Comparison of ENCODE assay signal across 7 cellular contexts in genomic region chr2:197198890-197199289, GRCh38.
A peak's percentile ranks its signal among the peaks of the same experiment; 100 is the strongest.
DNase-seq lines count a peak whose midpoint lies in the region; ATAC-seq, FAIRE-seq and TF ChIP-seq lines count a peak whose summit lies in the region.

No MANE protein-coding gene starts in this region.

- no peak for TF ChIP-seq CTCF in D721Med (IDR thresholded peaks at IDR 0.05; ENCODE audit: insufficient read depth, missing control alignments)

- peak; percentile 99 for ATAC-seq in GM19395 (IDR thresholded peaks at IDR 0.05; ENCODE audit: unreplicated experiment)
- peak; percentile 97 for ATAC-seq in HG03442 (IDR thresholded peaks at IDR 0.05; ENCODE audit: unreplicated experiment)
- ATAC-seq in activated CD4-positive, CD25-positive, alpha-beta regulatory T cell treated with anti-CD3 and anti-CD28 coated beads, Interleukin-2, amount 50 U/mL, for 24 hours, result peak; percentile 96 to 97

- H3K4me3 ChIP-seq in skin epidermis, result peak overlapping the region in 1 of 7 experiments; percentile 21

- DNase-seq in dermis blood vessel endothelial cell, result peak; percentile 16
- no peak for DNase-seq in D721Med (ENCODE audit: insufficient read length, low spot score)
- no peak for DNase-seq in NCI-H524 (lab: John Stamatoyannopoulos, UW)

- peak overlapping the region in 13 of 21 experiments; percentile 13 to 93 (median 65) for H3K27ac ChIP-seq in skin epidermis

- FAIRE-seq in D721Med (lab: Jason Lieb, UNC), result no peak
